Comparison of ENCODE assay signal across 11 cellular contexts in the genomic region with DNA sequence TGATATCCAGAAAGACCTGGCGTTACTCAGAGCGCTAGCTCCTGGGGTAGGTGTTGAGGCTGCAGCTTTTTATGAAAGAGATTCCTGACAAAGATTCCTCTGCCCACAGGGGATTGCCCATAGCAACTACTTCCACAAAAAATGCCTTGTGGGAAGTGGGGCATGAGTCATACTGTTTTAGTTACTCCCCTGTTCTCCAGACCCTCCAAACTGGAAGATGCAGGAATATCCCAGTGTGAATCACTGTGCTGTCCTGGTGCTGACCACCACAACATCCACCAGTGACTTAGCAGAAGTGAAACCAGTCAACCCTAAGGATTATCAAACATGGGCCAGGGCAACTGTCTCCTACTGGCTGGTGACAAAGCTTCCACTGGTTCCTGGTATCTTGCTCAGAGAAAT.
DNase-seq lines count a peak whose midpoint lies in the region; ATAC-seq and TF ChIP-seq lines count a peak whose summit lies in the region.
"Had no signal": no experiment of that assay in that cellular context is flagged by ENCODE, and none has a peak within 500 bp of the region (broad histone marks: within the 10 kb centered on the region; RNA-seq: fewer than 3 reads in every experiment).

No MANE protein-coding gene starts in this region.

- intact Hi-C loops in heart left ventricle (cut with DNase I), result loop anchor here in 2 of 10 donors (10.0 kb wide), 2 partner anchors 50 to 60 kb away; no protein-coding TSS in a partner anchor
- intact Hi-C loops in Right ventricle myocardium inferior (cut with DNase I), result no loop called here

- H3K27ac ChIP-seq in heart left ventricle (peak overlapping the region in 10 of 12 donors; percentile 15 to 97 (median 86)), thoracic aorta (peak overlapping the region in 1 of 2 donors; percentile 54)
- H3K27ac ChIP-seq: dorsolateral prefrontal cortex, HL-60 had no signal

- H3K9ac ChIP-seq in adipocyte (ENCODE audit: low read length), result peak overlapping the region; percentile 7

- TF ChIP-seq CTCF in heart left ventricle (IDR thresholded peaks at IDR 0.05) (no peak), thoracic aorta (IDR thresholded peaks at IDR 0.05) (no peak)

- no peak overlapping the region for H3K4me3 ChIP-seq in heart left ventricle
- H3K4me3 ChIP-seq in adipocyte (ENCODE audit: low read length), result peak overlapping the region; percentile 4
- H3K4me3 ChIP-seq in thoracic aorta, result no peak overlapping the region
- H3K4me3 ChIP-seq: dorsolateral prefrontal cortex had no signal

- ATAC-seq in heart left ventricle (no peak), Right ventricle myocardium inferior (no peak), thoracic aorta (ENCODE audit: insufficient number of reproducible peaks, low FRiP score, low read depth) (peak; percentile 39), HG03045 (IDR thresholded peaks at IDR 0.05; ENCODE audit: unreplicated experiment) (no peak), HG02588 (IDR thresholded peaks at IDR 0.05; ENCODE audit: unreplicated experiment) (no peak)
- ATAC-seq: T-cell had no signal

- H3K4me1 ChIP-seq in heart left ventricle, result peaks cover 0 to 69% (median 17%) of the 10 kb centered on the region in 12 donors
- peaks cover 62% of the 10 kb centered on the region for H3K4me1 ChIP-seq in adipocyte (ENCODE audit: control insufficient read depth, insufficient read depth, low read length)
- H3K4me1 ChIP-seq in thoracic aorta (ENCODE audit: control insufficient read depth in 1 of 2, low read depth in 2 of 2), result peaks cover 20 to 49% of the 10 kb centered on the region in 2 donors

- no peak for DNase-seq in heart left ventricle
- no peak for DNase-seq in Right ventricle myocardium inferior (ENCODE audit: missing footprints)
- peak; percentile 64 for DNase-seq in adipocyte (ENCODE audit: low read depth)
- DNase-seq in glomerular visceral epithelial cell (ENCODE audit: extremely low spot score), result peak; percentile 99
- DNase-seq in thoracic aorta (ENCODE audit: low spot score), result no peak
- no peak for DNase-seq in Kasumi-1 (lab: John Stamatoyannopoulos, UW)
- DNase-seq: dorsolateral prefrontal cortex, T-cell had no signal

- TF ChIP-seq POLR2A in heart left ventricle (IDR thresholded peaks at IDR 0.05), result no peak

- 61 to 86% (median 74%) methylated on average over 2 of the region's 2 CpGs for WGBS in heart left ventricle, 4 donors

- H3K9me3 ChIP-seq in heart left ventricle (no peaks in the 10 kb centered on the region), adipocyte (ENCODE audit: control insufficient read depth, low read length) (no peaks in the 10 kb centered on the region), thoracic aorta (no peaks in the 10 kb centered on the region)

- no peaks in the 10 kb centered on the region for H3K36me3 ChIP-seq in heart left ventricle
- no peaks in the 10 kb centered on the region for H3K36me3 ChIP-seq in adipocyte (ENCODE audit: control insufficient read depth, insufficient read depth, low read length, severe bottlenecking)
- no peaks in the 10 kb centered on the region for H3K36me3 ChIP-seq in thoracic aorta

- no peaks in the 10 kb centered on the region for H3K27me3 ChIP-seq in heart left ventricle
- no peaks in the 10 kb centered on the region for H3K27me3 ChIP-seq in adipocyte (replicated peaks; ENCODE audit: control insufficient read depth, insufficient read depth, low read length)
- H3K27me3 ChIP-seq in thoracic aorta (replicated peaks; ENCODE audit: insufficient read depth), result no peaks in the 10 kb centered on the region
- H3K27me3 ChIP-seq: dorsolateral prefrontal cortex had no signal

Comparison
In these comparisons a context has a peak if more than half of its experiments do, and no peak if none do; other contexts are left out.
1. DNase-seq: peak in adipocyte (single experiment) and glomerular visceral epithelial cell (single experiment); none in heart left ventricle (0 of 5), Right ventricle myocardium inferior (single experiment), thoracic aorta (single experiment) and Kasumi-1 (0 of 2).